19 cellular contexts compared by ENCODE assay signal in genomic region chr17:17226451-17227265, GRCh38. TPM values are rescaled to one million over a fixed set of nuclear protein-coding genes. Genes with fewer than 3 reads are reported as not detected.
DNase-seq lines count a peak whose midpoint lies in the region; ATAC-seq, FAIRE-seq and TF ChIP-seq lines count a peak whose summit lies in the region.
"Had no signal": no experiment of that assay in that cellular context is flagged by ENCODE, and none has a peak within 500 bp of the region (broad histone marks: within the 10 kb centered on the region; RNA-seq: fewer than 3 reads in every experiment).

No MANE protein-coding gene starts in this region.

- H3K9me3 ChIP-seq in K562 (replicated peaks; ENCODE audit: control insufficient read depth, insufficient read depth, low read depth, low read length) (no peaks in the 10 kb centered on the region), HepG2 (ENCODE audit: low read length) (no peaks in the 10 kb centered on the region), sigmoid colon (no peaks in the 10 kb centered on the region)
- H3K9me3 ChIP-seq: A549 had no signal

- no peak for FAIRE-seq in K562 (lab: Jason Lieb, UNC)
- FAIRE-seq in HepG2 (lab: Jason Lieb, UNC) = no peak
- FAIRE-seq: A549, GM12878, GM19239, H1, HTR-8/SVneo had no signal

- H3K4me1 ChIP-seq in K562 (replicated peaks in 1 of 2; ENCODE audit: control insufficient read depth in 2 of 2, insufficient read depth in 2 of 2, low read length in 2 of 2) (peaks cover 0 to 5% of the 10 kb centered on the region in 2 experiments; a peak in 1 of 5 replicates), HepG2 (ENCODE audit: insufficient read depth, low read length) (peaks cover 1% of the 10 kb centered on the region), sigmoid colon (no peaks in the 10 kb centered on the region)
- H3K4me1 ChIP-seq: A549 had no signal

- TF ChIP-seq RAD21 in K562 (CRISPR knock-in tag; conservative IDR thresholded peaks at IDR 0.05 in 1 of 2, IDR thresholded peaks at IDR 0.05 in 1 of 2) = no peak
- no peak for TF ChIP-seq RAD21 in HepG2 (CRISPR knock-in tag; IDR thresholded peaks at IDR 0.05)

- no peaks in the 10 kb centered on the region for H3K27me3 ChIP-seq in K562 (ENCODE audit: control insufficient read depth in 2 of 2, insufficient read depth in 2 of 2, low read length in 2 of 2)
- no peaks in the 10 kb centered on the region for H3K27me3 ChIP-seq in HepG2 (ENCODE audit: control insufficient read depth in 1 of 2, insufficient read depth in 2 of 2, low read length in 2 of 2)
- no peaks in the 10 kb centered on the region for H3K27me3 ChIP-seq in sigmoid colon

- WGBS in K562 (ENCODE audit: insufficient coverage, low coverage, missing lambda C conversion rate) = 94% methylated on average over 15 of the region's 16 CpGs
- WGBS in HepG2 (ENCODE audit: low lambda C conversion rate) = 97% methylated on average over 7 of the region's 16 CpGs
- WGBS in sigmoid colon, 2 donors = 96 to 97% methylated on average over 16 of the region's 16 CpGs

- TF ChIP-seq EP300 in K562 (IDR thresholded peaks at IDR 0.05; ENCODE audit: low read length) (no peak), HepG2 (IDR thresholded peaks at IDR 0.05; ENCODE audit: low read depth in 2 of 2, low read length in 2 of 2) (no peak), HepG2 (CRISPR knock-in tag; IDR thresholded peaks at IDR 0.05; ENCODE audit: borderline replicate concordance) (no peak), sigmoid colon (IDR thresholded peaks at IDR 0.05) (no peak)

- H3K36me3 ChIP-seq in K562 (ENCODE audit: control insufficient read depth, insufficient read depth, low read length) (peaks cover 87% of the 10 kb centered on the region), HepG2 (replicated peaks in 1 of 2; ENCODE audit: control insufficient read depth in 1 of 2, insufficient read depth in 2 of 2, low read length in 2 of 2) (peaks cover 54 to 91% of the 10 kb centered on the region in 2 experiments), sigmoid colon (peaks cover 47 to 100% (median 86%) of the 10 kb centered on the region in 4 donors)

- DNase-seq in K562 (ENCODE audit: extremely low read depth in 1 of 4, low spot score in 3 of 4) = no peak
- no peak for DNase-seq in HepG2 (ENCODE audit: low spot score)
- peak; percentile 22 for DNase-seq in sigmoid colon
- DNase-seq in DMS79 (lab: John Stamatoyannopoulos, UW) = no peak
- DNase-seq: AML-193; Calu3; CD4-positive, alpha-beta memory T cell; DND-41; EL; HCEC 1CT; HFFc6 had no signal

- H3K27ac ChIP-seq in C4-2B = peak overlapping the region; percentile 78
- no peak overlapping the region for H3K27ac ChIP-seq in K562 (ENCODE audit: extremely low read depth, low read depth, low read length)
- no peak overlapping the region for H3K27ac ChIP-seq in HepG2 (ENCODE audit: extremely low read length, insufficient read depth, low read length)
- no peak overlapping the region for H3K27ac ChIP-seq in sigmoid colon
- H3K27ac ChIP-seq: A549 had no signal

- H3K79me2 ChIP-seq in K562 (ENCODE audit: control insufficient read depth, insufficient read depth, low read length) = no peaks in the 10 kb centered on the region
- no peaks in the 10 kb centered on the region for H3K79me2 ChIP-seq in HepG2 (ENCODE audit: insufficient read depth, low read length)

- in situ Hi-C loops in K562 (cut with MboI) (no loop called here), HepG2 (cut with HindIII; ENCODE audit: extremely low pct_ligation_motif_present, low pct_unique_long_range_greater_than_20kb) (no loop called here)

- H3K9ac ChIP-seq in K562 (ENCODE audit: insufficient read depth in 1 of 2, low read depth in 2 of 2, low read length in 2 of 2) = no peak overlapping the region
- H3K9ac ChIP-seq in HepG2 (ENCODE audit: insufficient read depth, low read depth, low read length) = no peak overlapping the region

- ATAC-seq in K562 = no peak
- ATAC-seq in HepG2 = no peak
- ATAC-seq in GM18909 (IDR thresholded peaks at IDR 0.05; ENCODE audit: poor library complexity, unreplicated experiment) = no peak
- no peak for ATAC-seq in HG03469 (IDR thresholded peaks at IDR 0.05; ENCODE audit: unreplicated experiment)
- ATAC-seq: A549, GM12878 had no signal

- no peak overlapping the region for H3K4me3 ChIP-seq in K562
- H3K4me3 ChIP-seq in HepG2 (replicated peaks in 1 of 3; ENCODE audit: insufficient read depth in 1 of 3, low read depth in 2 of 3, low read length in 3 of 3) = no peak overlapping the region
- no peak overlapping the region for H3K4me3 ChIP-seq in sigmoid colon
- H3K4me3 ChIP-seq: A549, GM12878 had no signal

- CTCF ChIA-PET in K562 (lab: Yijun Ruan, JAX; ENCODE audit: low intra/inter-chr PET ratio) (no interaction called here), HepG2 (lab: Yijun Ruan, JAX; ENCODE audit: low intra/inter-chr PET ratio, low total read pairs) (no interaction called here)

- H2AFZ ChIP-seq in K562 (ENCODE audit: low read depth, low read length) = no peak overlapping the region
- no peak overlapping the region for H2AFZ ChIP-seq in HepG2 (ENCODE audit: low read length)

- TF ChIP-seq POLR2A in K562 (conservative IDR thresholded peaks at IDR 0.05) (no peak), HepG2 (IDR thresholded peaks at IDR 0.05; ENCODE audit: insufficient read depth in 1 of 2, low read depth in 2 of 2, low read length in 2 of 2) (no peak), sigmoid colon (IDR thresholded peaks at IDR 0.05) (no peak)

- no peak overlapping the region for H3K4me2 ChIP-seq in K562 (ENCODE audit: insufficient read depth, low read length)
- no peak overlapping the region for H3K4me2 ChIP-seq in HepG2 (ENCODE audit: low read depth, low read length)
- H3K4me2 ChIP-seq: A549 had no signal

- POLR2A ChIA-PET in K562 (lab: Yijun Ruan, JAX) (interaction anchor here (0.5 to 0.6 kb wide), 2 partner anchors 17 to 388 kb away, joined by 3 to 4 read pairs; no protein-coding TSS in a partner anchor), HepG2 (lab: Yijun Ruan, JAX) (interaction anchor here (1.1 to 1.2 kb wide), 2 partner anchors 9 to 18 kb away, joined by 3 to 4 read pairs; no protein-coding TSS in a partner anchor)

- H3K9me1 ChIP-seq in K562 (ENCODE audit: control insufficient read depth, insufficient read depth, low read length) = no peaks in the 10 kb centered on the region

- no peaks in the 10 kb centered on the region for H4K20me1 ChIP-seq in K562 (replicated peaks; ENCODE audit: control insufficient read depth, insufficient read depth, low read length)
- H4K20me1 ChIP-seq in HepG2 (ENCODE audit: insufficient read depth, low read length) = no peaks in the 10 kb centered on the region

- intact Hi-C loops in K562 (cut with micrococcal nuclease) = no loop called here
- intact Hi-C loops in HepG2 (cut with micrococcal nuclease; ENCODE audit: unreplicated experiment) = no loop called here
- intact Hi-C loops in sigmoid colon (cut with DNase I) = no loop called here

- BruUV-seq in K562 (replicated peaks; lab: Mats Ljungman, UMichigan) (no TSS peak), HepG2 (replicated peaks; lab: Mats Ljungman, UMichigan) (no TSS peak)

- no peak for TF ChIP-seq CTCF in C4-2B (conservative IDR thresholded peaks at IDR 0.05)
- no peak for TF ChIP-seq CTCF in K562 (IDR thresholded peaks at IDR 0.05 in 2 of 3, conservative IDR thresholded peaks at IDR 0.05 in 1 of 3; ENCODE audit: insufficient read depth in 2 of 3, low read depth in 1 of 3, low read length in 3 of 3)
- no peak for TF ChIP-seq CTCF in HepG2 (CRISPR knock-in tag; IDR thresholded peaks at IDR 0.05)
- no peak for TF ChIP-seq CTCF in sigmoid colon (IDR thresholded peaks at IDR 0.05)

RNA-seq across cellular contexts. Expression of gene FLCN, which starts 10.3 kb away (rescaled TPM):
- total RNA-seq in K562 (2011; cell fraction: chromatin; rRNA removed; ENCODE audit: low replicate concordance) = 103 and 239 TPM in 2 replicates
- total RNA-seq in K562 (2011; cell fraction: nucleolus; rRNA removed) = 94.7 and 106 TPM in 2 replicates
- 92.5 and 107 TPM in 2 replicates for total RNA-seq in K562 (2011; cell fraction: nucleoplasm; rRNA removed)
- total RNA-seq in K562 (2014; rRNA removed) = 17.9 and 23.2 TPM in 2 replicates
- 10.0 and 10.7 TPM in 2 replicates for total RNA-seq in K562 (2014; rRNA removed; fragmentation: Illumina TruSeq; extraction: Trizol)
- 20.7 and 22.5 TPM in 2 replicates for total RNA-seq in K562 (2015; rRNA removed; fragmentation: Illumina TruSeq; extraction: Trizol)
- 31.1 and 33.5 TPM in 2 replicates for total RNA-seq in K562 (2021)
- 10.9 and 12.2 TPM in 2 replicates for polyA plus RNA-seq in K562 (2011; rRNA removed)
- polyA plus RNA-seq in K562 (2011; cell fraction: cytosol; rRNA removed) = 9.9 and 10.6 TPM in 2 replicates
- 22.7 and 40.7 TPM in 2 replicates for polyA plus RNA-seq in K562 (2011; cell fraction: nucleus; rRNA removed)
- polyA plus RNA-seq in K562 (2012) = 22.0 and 26.6 TPM in 2 replicates
- polyA plus RNA-seq in K562 (2014; fragmentation: Illumina TruSeq; extraction: Trizol) = 10.7 and 14.5 TPM in 2 replicates
- 1 to 10 TPM; 1.6 to 1.8 TPM for polyA plus RNA-seq in K562 (2014; fragmentation: Nextera tagmentation; extraction: Ambion mirVana)
- polyA plus RNA-seq in K562 (2014; rRNA removed) = 15.9 and 17.4 TPM in 2 replicates
- 11.5 and 19.0 TPM in 2 replicates for polyA minus RNA-seq in K562 (2011; rRNA and poly(A)+ RNA removed)
- polyA minus RNA-seq in K562 (2011; cell fraction: cytosol; rRNA and poly(A)+ RNA removed) = 9.4 and 10.0 TPM in 2 replicates
- 17.8 and 19.1 TPM in 2 replicates for polyA minus RNA-seq in K562 (2011; cell fraction: nucleus; rRNA and poly(A)+ RNA removed)
- 21.8 and 24.9 TPM in 2 replicates for total RNA-seq in HepG2 (2016; rRNA removed; fragmentation: Illumina TruSeq; extraction: Trizol)
- 6.3 and 6.9 TPM in 2 replicates for total RNA-seq in HepG2 (2016; cell fraction: cytosol; rRNA removed; fragmentation: Illumina TruSeq; extraction: Trizol; ENCODE audit: low read depth)
- 21.4 and 25.3 TPM in 2 replicates for total RNA-seq in HepG2 (2016; cell fraction: insoluble cytoplasmic fraction; rRNA removed; fragmentation: Illumina TruSeq; extraction: Trizol)
- 12.0 and 12.3 TPM in 2 replicates for total RNA-seq in HepG2 (2016; cell fraction: membrane; rRNA removed; fragmentation: Illumina TruSeq; extraction: Trizol)
- total RNA-seq in HepG2 (2016; cell fraction: nucleus; rRNA removed; fragmentation: Illumina TruSeq; extraction: Trizol) = 19.9 and 26.2 TPM in 2 replicates
- 16.6 and 20.2 TPM in 2 replicates for polyA plus RNA-seq in HepG2 (2011; rRNA removed)
- polyA plus RNA-seq in HepG2 (2011; cell fraction: cytosol; rRNA removed) = 9.1 and 11.6 TPM in 2 replicates
- 35.9 and 37.1 TPM in 2 replicates for polyA plus RNA-seq in HepG2 (2011; cell fraction: nucleus; rRNA removed)
- polyA plus RNA-seq in HepG2 (2012) = 13.4 and 13.9 TPM in 2 replicates
- 1.3 and 1.9 TPM in 2 replicates for polyA plus RNA-seq in HepG2 (2016; cell fraction: cytosol; fragmentation: Illumina TruSeq; extraction: Trizol; ENCODE audit: low read depth)
- 12.1 and 14.3 TPM in 2 replicates for polyA plus RNA-seq in HepG2 (2016; cell fraction: insoluble cytoplasmic fraction; fragmentation: Illumina TruSeq; extraction: Trizol; ENCODE audit: low read depth)
- polyA plus RNA-seq in HepG2 (2016; cell fraction: membrane; fragmentation: Illumina TruSeq; extraction: Trizol; ENCODE audit: low read depth) = 3.4 TPM in 2 replicates
- 41.6 and 44.8 TPM in 2 replicates for polyA plus RNA-seq in HepG2 (2016; cell fraction: nucleus; fragmentation: Illumina TruSeq; extraction: Trizol; ENCODE audit: insufficient read depth, low read depth)
- polyA minus RNA-seq in HepG2 (2011; rRNA and poly(A)+ RNA removed; ENCODE audit: low replicate concordance) = 28.0 and 42.8 TPM in 2 replicates
- 9.6 and 9.9 TPM in 2 replicates for polyA minus RNA-seq in HepG2 (2011; cell fraction: cytosol; rRNA and poly(A)+ RNA removed)
- polyA minus RNA-seq in HepG2 (2011; cell fraction: nucleus; rRNA and poly(A)+ RNA removed) = 25.4 and 26.4 TPM in 2 replicates
- 100 to 1,000 TPM in 2 of 4 donors, 10 to 100 TPM in 2; 41.5 to 122 (median 78.7) TPM for total RNA-seq in sigmoid colon
- polyA plus RNA-seq in sigmoid colon = 10 to 100 TPM; 10.8 to 28.6 (median 13.4) TPM

RNA-seq across cellular contexts. Expression of gene PLD6, which starts 20.5 kb away (rescaled TPM):
- total RNA-seq in K562 (2011; cell fraction: chromatin; rRNA removed; ENCODE audit: low replicate concordance) = 18.1 and 27.4 TPM in 2 replicates
- total RNA-seq in K562 (2011; cell fraction: nucleolus; rRNA removed) = 21.3 and 28.2 TPM in 2 replicates
- total RNA-seq in K562 (2011; cell fraction: nucleoplasm; rRNA removed) = 27.1 and 28.1 TPM in 2 replicates
- total RNA-seq in K562 (2014; rRNA removed) (10.0 and 13.9 TPM in 2 replicates), K562 (2014; rRNA removed; fragmentation: Illumina TruSeq; extraction: Trizol) (6.5 and 7.4 TPM in 2 replicates), K562 (2015; rRNA removed; fragmentation: Illumina TruSeq; extraction: Trizol) (6.5 and 6.9 TPM in 2 replicates), K562 (2021) (12.5 and 13.3 TPM in 2 replicates), HepG2 (2016; rRNA removed; fragmentation: Illumina TruSeq; extraction: Trizol) (6.4 and 11.4 TPM in 2 replicates), sigmoid colon (10 to 100 TPM in 2 of 4 donors, 1 to 10 TPM in 2; 7.7 to 15.3 (median 10.2) TPM)
- polyA plus RNA-seq in K562 (2011; rRNA removed) (7.5 and 9.3 TPM in 2 replicates), K562 (2014; fragmentation: Illumina TruSeq; extraction: Trizol) (9.4 and 10.8 TPM in 2 replicates), K562 (2014; fragmentation: Nextera tagmentation; extraction: Ambion mirVana) (10 to 100 TPM in 1 of 2 experiments, 1 to 10 TPM in 1; 3.6 to 15.6 TPM), K562 (2014; rRNA removed) (11.3 and 13.9 TPM in 2 replicates), HepG2 (2011; rRNA removed) (4.8 and 5.2 TPM in 2 replicates), sigmoid colon (1 to 10 TPM in 2 of 3 donors, not detected in 1; 1.2 to 2.8 TPM)
- polyA plus RNA-seq in K562 (2011; cell fraction: cytosol; rRNA removed) = 9.3 and 9.5 TPM in 2 replicates
- 6.9 and 7.1 TPM in 2 replicates for polyA plus RNA-seq in K562 (2011; cell fraction: nucleus; rRNA removed)
- polyA plus RNA-seq in K562 (2012) = 3.2 and 6.1 TPM in 2 replicates
- 7.9 and 13.4 TPM in 2 replicates for polyA minus RNA-seq in K562 (2011; rRNA and poly(A)+ RNA removed)
- 6.2 and 6.7 TPM in 2 replicates for polyA minus RNA-seq in K562 (2011; cell fraction: cytosol; rRNA and poly(A)+ RNA removed)
- 4.4 and 4.6 TPM in 2 replicates for polyA minus RNA-seq in K562 (2011; cell fraction: nucleus; rRNA and poly(A)+ RNA removed)
- total RNA-seq in HepG2 (2016; cell fraction: cytosol; rRNA removed; fragmentation: Illumina TruSeq; extraction: Trizol; ENCODE audit: low read depth) = 3.0 and 3.5 TPM in 2 replicates
- 5.8 and 11.8 TPM in 2 replicates for total RNA-seq in HepG2 (2016; cell fraction: insoluble cytoplasmic fraction; rRNA removed; fragmentation: Illumina TruSeq; extraction: Trizol)
- 9.3 and 9.7 TPM in 2 replicates for total RNA-seq in HepG2 (2016; cell fraction: membrane; rRNA removed; fragmentation: Illumina TruSeq; extraction: Trizol)
- total RNA-seq in HepG2 (2016; cell fraction: nucleus; rRNA removed; fragmentation: Illumina TruSeq; extraction: Trizol) = 10.6 and 11.8 TPM in 2 replicates
- 4.0 and 4.1 TPM in 2 replicates for polyA plus RNA-seq in HepG2 (2011; cell fraction: cytosol; rRNA removed)
- polyA plus RNA-seq in HepG2 (2011; cell fraction: nucleus; rRNA removed) = 3.9 and 4.4 TPM in 2 replicates
- 4.5 and 5.6 TPM in 2 replicates for polyA plus RNA-seq in HepG2 (2012)
- 1.8 and 2.0 TPM in 2 replicates for polyA plus RNA-seq in HepG2 (2016; cell fraction: cytosol; fragmentation: Illumina TruSeq; extraction: Trizol; ENCODE audit: low read depth)
- 5.1 and 5.4 TPM in 2 replicates for polyA plus RNA-seq in HepG2 (2016; cell fraction: insoluble cytoplasmic fraction; fragmentation: Illumina TruSeq; extraction: Trizol; ENCODE audit: low read depth)
- polyA plus RNA-seq in HepG2 (2016; cell fraction: membrane; fragmentation: Illumina TruSeq; extraction: Trizol; ENCODE audit: low read depth) = 3.9 and 4.0 TPM in 2 replicates
- polyA plus RNA-seq in HepG2 (2016; cell fraction: nucleus; fragmentation: Illumina TruSeq; extraction: Trizol; ENCODE audit: insufficient read depth, low read depth) = 17.5 and 18.2 TPM in 2 replicates
- polyA minus RNA-seq in HepG2 (2011; rRNA and poly(A)+ RNA removed; ENCODE audit: low replicate concordance) = 7.8 TPM in 2 replicates
- polyA minus RNA-seq in HepG2 (2011; cell fraction: cytosol; rRNA and poly(A)+ RNA removed) = 3.1 and 3.6 TPM in 2 replicates
- 4.5 and 6.3 TPM in 2 replicates for polyA minus RNA-seq in HepG2 (2011; cell fraction: nucleus; rRNA and poly(A)+ RNA removed)

RNA-seq across cellular contexts. Expression of gene COPS3, which starts 54.4 kb away (rescaled TPM):
- 119 and 128 TPM in 2 replicates for total RNA-seq in K562 (2011; cell fraction: chromatin; rRNA removed; ENCODE audit: low replicate concordance)
- 60.9 and 62.9 TPM in 2 replicates for total RNA-seq in K562 (2011; cell fraction: nucleolus; rRNA removed)
- total RNA-seq in K562 (2011; cell fraction: nucleoplasm; rRNA removed) = 64.4 and 74.3 TPM in 2 replicates
- total RNA-seq in K562 (2014; rRNA removed) (92.4 and 95.2 TPM in 2 replicates), K562 (2014; rRNA removed; fragmentation: Illumina TruSeq; extraction: Trizol) (167 and 182 TPM in 2 replicates), K562 (2015; rRNA removed; fragmentation: Illumina TruSeq; extraction: Trizol) (154 and 161 TPM in 2 replicates), K562 (2021) (119 and 128 TPM in 2 replicates), HepG2 (2016; rRNA removed; fragmentation: Illumina TruSeq; extraction: Trizol) (103 and 143 TPM in 2 replicates), sigmoid colon (100 to 1,000 TPM in 1 of 4 donors, 10 to 100 TPM in 3; 56.8 to 105 (median 72.7) TPM)
- polyA plus RNA-seq in K562 (2011; rRNA removed) (160 and 179 TPM in 2 replicates), K562 (2014; fragmentation: Illumina TruSeq; extraction: Trizol) (162 and 170 TPM in 2 replicates), K562 (2014; fragmentation: Nextera tagmentation; extraction: Ambion mirVana) (100 to 1,000 TPM; 284 to 295 TPM), K562 (2014; rRNA removed) (118 and 126 TPM in 2 replicates), HepG2 (2011; rRNA removed) (34.1 and 46.3 TPM in 2 replicates), sigmoid colon (10 to 100 TPM; 44.6 to 50.5 (median 48.3) TPM)
- 93.6 and 114 TPM in 2 replicates for polyA plus RNA-seq in K562 (2011; cell fraction: cytosol; rRNA removed)
- polyA plus RNA-seq in K562 (2011; cell fraction: nucleus; rRNA removed) = 63.3 and 81.3 TPM in 2 replicates
- polyA plus RNA-seq in K562 (2012) = 103 and 124 TPM in 2 replicates
- 150 and 151 TPM in 2 replicates for polyA minus RNA-seq in K562 (2011; rRNA and poly(A)+ RNA removed)
- polyA minus RNA-seq in K562 (2011; cell fraction: cytosol; rRNA and poly(A)+ RNA removed) = 68.0 and 87.3 TPM in 2 replicates
- 29.8 and 42.8 TPM in 2 replicates for polyA minus RNA-seq in K562 (2011; cell fraction: nucleus; rRNA and poly(A)+ RNA removed)
- 86.6 and 90.0 TPM in 2 replicates for total RNA-seq in HepG2 (2016; cell fraction: cytosol; rRNA removed; fragmentation: Illumina TruSeq; extraction: Trizol; ENCODE audit: low read depth)
- 106 and 142 TPM in 2 replicates for total RNA-seq in HepG2 (2016; cell fraction: insoluble cytoplasmic fraction; rRNA removed; fragmentation: Illumina TruSeq; extraction: Trizol)
- total RNA-seq in HepG2 (2016; cell fraction: membrane; rRNA removed; fragmentation: Illumina TruSeq; extraction: Trizol) = 113 and 114 TPM in 2 replicates
- 38.3 and 49.0 TPM in 2 replicates for total RNA-seq in HepG2 (2016; cell fraction: nucleus; rRNA removed; fragmentation: Illumina TruSeq; extraction: Trizol)
- polyA plus RNA-seq in HepG2 (2011; cell fraction: cytosol; rRNA removed) = 32.8 and 38.8 TPM in 2 replicates
- 17.3 and 22.4 TPM in 2 replicates for polyA plus RNA-seq in HepG2 (2011; cell fraction: nucleus; rRNA removed)
- polyA plus RNA-seq in HepG2 (2012) = 40.8 and 44.7 TPM in 2 replicates
- polyA plus RNA-seq in HepG2 (2016; cell fraction: cytosol; fragmentation: Illumina TruSeq; extraction: Trizol; ENCODE audit: low read depth) = 70.5 and 78.2 TPM in 2 replicates
- 115 TPM in 2 replicates for polyA plus RNA-seq in HepG2 (2016; cell fraction: insoluble cytoplasmic fraction; fragmentation: Illumina TruSeq; extraction: Trizol; ENCODE audit: low read depth)
- 74.5 and 76.2 TPM in 2 replicates for polyA plus RNA-seq in HepG2 (2016; cell fraction: membrane; fragmentation: Illumina TruSeq; extraction: Trizol; ENCODE audit: low read depth)
- polyA plus RNA-seq in HepG2 (2016; cell fraction: nucleus; fragmentation: Illumina TruSeq; extraction: Trizol; ENCODE audit: insufficient read depth, low read depth) = 51.6 and 59.0 TPM in 2 replicates
- polyA minus RNA-seq in HepG2 (2011; rRNA and poly(A)+ RNA removed; ENCODE audit: low replicate concordance) = 37.5 and 148 TPM in 2 replicates
- polyA minus RNA-seq in HepG2 (2011; cell fraction: cytosol; rRNA and poly(A)+ RNA removed) = 27.9 and 30.0 TPM in 2 replicates
- polyA minus RNA-seq in HepG2 (2011; cell fraction: nucleus; rRNA and poly(A)+ RNA removed) = 26.8 and 31.8 TPM in 2 replicates
